In genomic region chr13:95083758-95084157, GRCh38 we compare ENCODE assay signal across 15 cellular contexts.
DNase-seq lines count a peak whose midpoint lies in the region; ATAC-seq and TF ChIP-seq lines count a peak whose summit lies in the region.
"Had no signal": no experiment of that assay in that cellular context is flagged by ENCODE, and none has a peak within 500 bp of the region (broad histone marks: within the 10 kb centered on the region; RNA-seq: fewer than 3 reads in every experiment).

No MANE protein-coding gene starts in this region.

- ATAC-seq in PC-3 (peak; percentile 75), left ventricle myocardium superior (no peak)
- ATAC-seq: activated naive CD4-positive, alpha-beta T cell treated with anti-CD3 and anti-CD28 coated beads, Interleukin-2, amount 50 U/mL, for 72 hours; stimulated activated naive B cell treated with anti-CD40 and anti-IgM and Interleukin-4, amounts not matched to agents 10 μg/mL and 1 μg/mL and 100 μg/mL, for 72 hours had no signal

- H3K79me2 ChIP-seq in PC-3 (ENCODE audit: low read length) (no peaks in the 10 kb centered on the region), osteoblast (ENCODE audit: insufficient read depth, low read length) (no peaks in the 10 kb centered on the region), trophoblast cell (ENCODE audit: control insufficient read depth, insufficient read depth, low read length, poor library complexity) (no peaks in the 10 kb centered on the region)

- H3K4me3 ChIP-seq in PC-3 (ENCODE audit: low read length) (no peak overlapping the region), osteoblast (ENCODE audit: insufficient read depth, low read length) (no peak overlapping the region), trophoblast cell (ENCODE audit: low read depth, low read length) (no peak overlapping the region)
- H3K4me3 ChIP-seq: upper lobe of left lung had no signal

- DNase-seq in ELR (ENCODE audit: low read depth) (peak; percentile 97), PC-3 (peak; percentile 77), epithelial cell of prostate (ENCODE audit: low read depth, low spot score) (peak; percentile 64), osteoblast (ENCODE audit: insufficient read length, low spot score, missing footprints) (peak; percentile 66), trophoblast cell (no peak), left ventricle myocardium superior (no peak), HEK293T (ENCODE audit: extremely low spot score) (no peak), DMS53 treated with DMSO at 0.1 percent for 48 hours (lab: John Stamatoyannopoulos, UW; ENCODE audit: unreplicated experiment) (no peak)
- DNase-seq: Caco-2; GOT3; NCI-H446; stimulated activated naive B cell treated with anti-CD40 and anti-IgM and Interleukin-4, amounts not matched to agents 10 μg/mL and 1 μg/mL and 100 μg/mL, for 72 hours; upper lobe of left lung had no signal

- H2BK120ac ChIP-seq in trophoblast cell (ENCODE audit: insufficient read depth, low read length, poor library complexity), result no peak overlapping the region

- H3K9ac ChIP-seq in PC-3 (ENCODE audit: low read length) (peak overlapping the region; percentile 69), trophoblast cell (ENCODE audit: low read length) (no peak overlapping the region)
- H3K9ac ChIP-seq: KMS-11 had no signal

- H4K91ac ChIP-seq in trophoblast cell (ENCODE audit: low read depth, low read length), result no peak overlapping the region

- no peak overlapping the region for H4K8ac ChIP-seq in trophoblast cell (ENCODE audit: low read depth, low read length)

- H2BK5ac ChIP-seq in trophoblast cell (ENCODE audit: low read depth, low read length, poor library complexity), result no peak overlapping the region

- POLR2A ChIA-PET in PC-3 (lab: Charles Lee; ENCODE audit: unreplicated experiment), result no interaction called here
- POLR2A ChIA-PET in HEK293T (lab: Yijun Ruan, JAX), result no interaction called here

- H3K79me1 ChIP-seq in trophoblast cell (ENCODE audit: low read length), result no peaks in the 10 kb centered on the region

- intact Hi-C loops in PC-3 (cut with micrococcal nuclease) (no loop called here), left ventricle myocardium superior (cut with micrococcal nuclease) (no loop called here)

- peak overlapping the region; percentile 96 for H3K27ac ChIP-seq in PC-3 (ENCODE audit: low read length)
- peak overlapping the region; percentile 50 for H3K27ac ChIP-seq in epithelial cell of prostate
- peak overlapping the region; percentile 9 for H3K27ac ChIP-seq in osteoblast (ENCODE audit: low read depth, low read length)
- H3K27ac ChIP-seq in trophoblast cell (ENCODE audit: low read depth, low read length), result no peak overlapping the region
- H3K27ac ChIP-seq: KMS-11, upper lobe of left lung had no signal

- no peak overlapping the region for H3K18ac ChIP-seq in trophoblast cell (ENCODE audit: low read length)

- H3K4me2 ChIP-seq in PC-3 (ENCODE audit: low read length) (no peak overlapping the region), osteoblast (ENCODE audit: insufficient read depth, low read length) (no peak overlapping the region), trophoblast cell (ENCODE audit: low read length) (no peak overlapping the region)
- H3K4me2 ChIP-seq: KMS-11 had no signal

- WGBS in trophoblast cell (ENCODE audit: extremely low coverage, insufficient coverage, insufficient read length), result no CpG with 5 or more reads among the region's 3 CpGs

- H3K9me3 ChIP-seq in PC-3 (ENCODE audit: low read length) (no peaks in the 10 kb centered on the region), osteoblast (ENCODE audit: low read depth, low read length) (no peaks in the 10 kb centered on the region), trophoblast cell (ENCODE audit: insufficient read depth, low read depth, low read length) (no peaks in the 10 kb centered on the region)
- H3K9me3 ChIP-seq: Caco-2, upper lobe of left lung had no signal

- no peak overlapping the region for H3K14ac ChIP-seq in trophoblast cell (ENCODE audit: low read length)

- H2BK12ac ChIP-seq in trophoblast cell (ENCODE audit: low read length), result no peak overlapping the region

- no peak overlapping the region for H4K12ac ChIP-seq in trophoblast cell (ENCODE audit: low read depth, low read length)

- H4K20me1 ChIP-seq in PC-3 (ENCODE audit: low read length), result no peaks in the 10 kb centered on the region
- no peaks in the 10 kb centered on the region for H4K20me1 ChIP-seq in osteoblast (ENCODE audit: insufficient read depth, low read length)

- no peak overlapping the region for H2AFZ ChIP-seq in PC-3 (ENCODE audit: low read length)
- no peak overlapping the region for H2AFZ ChIP-seq in osteoblast (ENCODE audit: low read length)
- no peak overlapping the region for H2AFZ ChIP-seq in trophoblast cell (ENCODE audit: insufficient read depth, low read length, poor library complexity)

- no peak overlapping the region for H3K4ac ChIP-seq in trophoblast cell (ENCODE audit: low read depth, low read length)

- no TSS peak for BruUV-seq in PC-3 (replicated peaks; lab: Mats Ljungman, UMichigan)

- H3K36me3 ChIP-seq in PC-3 (ENCODE audit: low read depth, low read length), result no peaks in the 10 kb centered on the region; the same call in 1 of the 2 replicates
- no peaks in the 10 kb centered on the region for H3K36me3 ChIP-seq in osteoblast (ENCODE audit: insufficient read depth, low read length)
- H3K36me3 ChIP-seq in trophoblast cell (ENCODE audit: control insufficient read depth in 1 of 2, insufficient read depth in 2 of 2, low read length in 2 of 2), result no peaks in the 10 kb centered on the region

- H3K9me2 ChIP-seq in PC-3 (replicated peaks; ENCODE audit: low read length), result no peaks in the 10 kb centered on the region

- TF ChIP-seq CTCF in PC-3 (conservative IDR thresholded peaks at IDR 0.05; ENCODE audit: low read depth, low read length), result no peak
- TF ChIP-seq CTCF in osteoblast (IDR thresholded peaks at IDR 0.05; ENCODE audit: extremely low read depth, low read depth, low read length), result no peak

- H3K27me3 ChIP-seq in PC-3 (ENCODE audit: low read length), result no peaks in the 10 kb centered on the region
- H3K27me3 ChIP-seq in osteoblast (ENCODE audit: insufficient read depth, low read length), result no peaks in the 10 kb centered on the region
- H3K27me3 ChIP-seq in trophoblast cell (ENCODE audit: insufficient read depth, low read length), result no peaks in the 10 kb centered on the region
- H3K27me3 ChIP-seq: upper lobe of left lung had no signal

- no peaks in the 10 kb centered on the region for H3F3A ChIP-seq in PC-3 (ENCODE audit: low read length, unreplicated experiment)

- peaks cover 26% of the 10 kb centered on the region for H3K4me1 ChIP-seq in PC-3 (ENCODE audit: insufficient read depth, low read length)
- H3K4me1 ChIP-seq in osteoblast (ENCODE audit: insufficient read depth, low read length), result peaks cover 12% of the 10 kb centered on the region
- no peaks in the 10 kb centered on the region for H3K4me1 ChIP-seq in trophoblast cell (ENCODE audit: control insufficient read depth in 1 of 2, insufficient read depth in 2 of 2, low read length in 2 of 2)
- H3K4me1 ChIP-seq: upper lobe of left lung had no signal

- CTCF ChIA-PET in PC-3 (lab: Charles Lee), result no interaction called here
- CTCF ChIA-PET in HEK293T (lab: Yijun Ruan, JAX), result no interaction called here

- H2AK5ac ChIP-seq in trophoblast cell (ENCODE audit: low read length), result no peak overlapping the region

- no peak overlapping the region for H3K23ac ChIP-seq in trophoblast cell (ENCODE audit: low read length)

TF ChIP-seq in HEK293T, 16 proteins besides CTCF, POLR2A, EP300 and RAD21:
- no peak for TF ChIP-seq SP1 (IDR thresholded peaks at IDR 0.05)

Comparison
In these comparisons a context has a peak if more than half of its experiments do, and no peak if none do; other contexts are left out.
1. DNase-seq: peak in ELR (single experiment), PC-3 (single experiment), epithelial cell of prostate (single experiment) and osteoblast (single experiment); none in trophoblast cell (0 of 2), left ventricle myocardium superior (single experiment), HEK293T (single experiment) and DMS53 treated with DMSO at 0.1 percent for 48 hours (single experiment).